ENCODE assay signal across 1 cellular context in genomic region chr19:15418588-15419412, GRCh38.
TF ChIP-seq lines count a peak whose summit lies in the region.

Gene AKAP8L, minus strand, starts transcription at chr19:15418988. Its CDS starts 65 bp downstream, at chr19:15418923.

TF ChIP-seq in K562, 482 proteins besides CTCF, POLR2A, EP300 and RAD21 (continued from another document and continues in another):
- TF ChIP-seq ZHX1 (conservative IDR thresholded peaks at IDR 0.05; ENCODE audit: low read length): no peak
- no peak for TF ChIP-seq SMARCB1 (IDR thresholded peaks at IDR 0.05; ENCODE audit: insufficient read length, low read depth)
- no peak for TF ChIP-seq KDM1A (IDR thresholded peaks at IDR 0.05)
- TF ChIP-seq TAF7 (tag; IDR thresholded peaks at IDR 0.05): peak; percentile 89
- TF ChIP-seq HMGXB4 (CRISPR knock-in tag; IDR thresholded peaks at IDR 0.05): no peak; the same call in 1 of the 2 replicates
- peak; percentile 45; the same call in 1 of the 2 replicates for TF ChIP-seq ARID4B (CRISPR knock-in tag; IDR thresholded peaks at IDR 0.05)
- no peak for TF ChIP-seq POLR3A (IDR thresholded peaks at IDR 0.05; ENCODE audit: borderline replicate concordance, extremely low read depth, insufficient read depth, insufficient read length)
- peak; percentile 97 for TF ChIP-seq RBM25 (IDR thresholded peaks at IDR 0.05; ENCODE audit: low read depth, low read length, severe bottlenecking)
- TF ChIP-seq PRMT5 (CRISPR knock-in tag; IDR thresholded peaks at IDR 0.05): no peak
- no peak for TF ChIP-seq SMAD2 (IDR thresholded peaks at IDR 0.05; ENCODE audit: low read depth, low read length)
- no peak for TF ChIP-seq SMARCE1 (IDR thresholded peaks at IDR 0.05)
- no peak for TF ChIP-seq COPS2 (conservative IDR thresholded peaks at IDR 0.05)
- TF ChIP-seq HDAC1 (IDR thresholded peaks at IDR 0.05): peak in 1 of 2 experiments; percentile 88; a peak in 2 of 4 replicates
- TF ChIP-seq ZNF551 (CRISPR knock-in tag; IDR thresholded peaks at IDR 0.05): no peak
- peak in 1 of 2 experiments; percentile 76 for TF ChIP-seq MAZ (CRISPR knock-in tag; conservative IDR thresholded peaks at IDR 0.05 in 1 of 2, IDR thresholded peaks at IDR 0.05 in 1 of 2)
- no peak for TF ChIP-seq SETDB1 (IDR thresholded peaks at IDR 0.05; ENCODE audit: low read length)
- TF ChIP-seq PHF20 (IDR thresholded peaks at IDR 0.05; ENCODE audit: partially characterized antibody): peak; percentile 32
- no peak for TF ChIP-seq AFF4 (CRISPR knock-in tag; IDR thresholded peaks at IDR 0.05)
- TF ChIP-seq ZNF561 (CRISPR knock-in tag; conservative IDR thresholded peaks at IDR 0.05): 0 out of 2 replicates have a peak, but pooled peaks have one; percentile 18
- no peak for TF ChIP-seq SMARCC2 (IDR thresholded peaks at IDR 0.05; ENCODE audit: low read depth)
- peak; percentile 74 for TF ChIP-seq FIP1L1 (IDR thresholded peaks at IDR 0.05; ENCODE audit: low read depth, low read length, poor library complexity, severe bottlenecking)
- no peak for TF ChIP-seq BACH1 (tag; IDR thresholded peaks at IDR 0.05)
- TF ChIP-seq MYC (IDR thresholded peaks at IDR 0.05; ENCODE audit: low read depth, low read length): peak; percentile 60
- TF ChIP-seq MYC (CRISPR knock-in tag; IDR thresholded peaks at IDR 0.05; ENCODE audit: borderline replicate concordance, low read depth): peak; percentile 88
- TF ChIP-seq TSC22D4 (tag; IDR thresholded peaks at IDR 0.05): no peak
- TF ChIP-seq ZBTB12 (CRISPR knock-in tag; IDR thresholded peaks at IDR 0.05): 0 out of 2 replicates have a peak, but pooled peaks have one; percentile 39
- TF ChIP-seq GTF3C2 (IDR thresholded peaks at IDR 0.05; ENCODE audit: borderline replicate concordance, extremely low read depth, insufficient read length): no peak
- TF ChIP-seq ESRRB (CRISPR knock-in tag; IDR thresholded peaks at IDR 0.05; ENCODE audit: borderline replicate concordance): no peak
- TF ChIP-seq NBN (IDR thresholded peaks at IDR 0.05; ENCODE audit: low read depth): peak; percentile 36; the same call in 1 of the 2 replicates
- TF ChIP-seq NFIC (IDR thresholded peaks at IDR 0.05): peak; percentile 42
- no peak for TF ChIP-seq ZBTB43 (CRISPR knock-in tag; IDR thresholded peaks at IDR 0.05)
- 0 out of 2 replicates have a peak, but pooled peaks have one; percentile 53 for TF ChIP-seq ZNF76 (CRISPR knock-in tag; IDR thresholded peaks at IDR 0.05; ENCODE audit: borderline replicate concordance)
- TF ChIP-seq ZNF449 (CRISPR knock-in tag; IDR thresholded peaks at IDR 0.05): no peak
- peak; percentile 88 for TF ChIP-seq RBBP5 (IDR thresholded peaks at IDR 0.05; ENCODE audit: borderline replicate concordance, insufficient read depth, low read length, poor library complexity, severe bottlenecking)
- TF ChIP-seq PYGO2 (tag; IDR thresholded peaks at IDR 0.05): no peak
- no peak for TF ChIP-seq DIDO1 (tag; IDR thresholded peaks at IDR 0.05; ENCODE audit: low read depth)
- no peak for TF ChIP-seq CHAMP1 (IDR thresholded peaks at IDR 0.05)
